10 cellular contexts compared by ENCODE assay signal in the genomic region with DNA sequence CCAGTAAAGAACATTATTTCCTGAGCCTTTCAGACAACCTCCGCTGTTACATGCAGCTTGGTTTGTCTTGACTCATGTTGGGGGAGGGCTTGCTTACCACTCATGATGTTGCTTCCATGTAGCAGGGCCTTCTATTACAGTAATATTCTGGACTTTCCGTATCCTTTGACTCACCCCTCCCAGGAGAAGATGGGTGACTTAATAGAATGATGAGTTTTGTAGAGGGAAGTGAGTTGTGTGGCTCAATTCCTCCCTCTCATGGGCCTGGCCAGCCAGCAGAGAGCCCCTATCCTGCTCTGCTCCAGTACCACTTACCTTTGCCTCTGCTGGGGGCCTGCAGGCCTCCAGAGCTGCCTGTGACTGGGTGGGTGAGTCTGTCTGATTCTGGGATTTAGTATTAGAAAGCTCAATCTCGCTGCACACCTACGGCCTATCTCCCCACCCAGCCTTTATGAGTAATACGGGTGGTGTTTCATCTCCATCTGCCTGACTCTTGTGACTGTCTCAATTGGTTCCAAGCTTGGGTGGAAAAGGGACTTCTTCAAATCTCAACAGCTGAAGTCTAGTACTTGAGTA. TPM values are rescaled to one million over a fixed set of nuclear protein-coding genes. Genes with fewer than 3 reads are reported as not detected.
A peak's percentile ranks its signal among the peaks of the same experiment; 100 is the strongest.
DNase-seq lines count a peak whose midpoint lies in the region; ATAC-seq, FAIRE-seq and TF ChIP-seq lines count a peak whose summit lies in the region.
"Had no signal": no experiment of that assay in that cellular context is flagged by ENCODE, and none has a peak within 500 bp of the region (broad histone marks: within the 10 kb centered on the region; RNA-seq: fewer than 3 reads in every experiment).

No MANE protein-coding gene starts in this region.

- peak; percentile 75 for DNase-seq in AG20443 (ENCODE audit: low spot score)
- peak; percentile 42 for DNase-seq in RKO (ENCODE audit: low spot score)
- DNase-seq in endothelial cell of umbilical vein (ENCODE audit: low read depth, low spot score), result peak; percentile 38
- DNase-seq in amniotic stem cell (lab: John Stamatoyannopoulos, UW), result no peak
- DNase-seq: DND-41, NCI-H510A had no signal

- CTCF ChIA-PET in endothelial cell of umbilical vein (lab: Charles Lee), result interaction anchor here (0.8 to 2.7 kb wide), 4 partner anchors 10 to 135 kb away, joined by 3 to 11 read pairs (median 4); no protein-coding TSS in a partner anchor

- no peaks in the 10 kb centered on the region for H3K79me2 ChIP-seq in endothelial cell of umbilical vein (ENCODE audit: control insufficient read depth, insufficient read depth, low read length)

- no peak for TF ChIP-seq CTCF in endothelial cell of umbilical vein (IDR thresholded peaks at IDR 0.05; ENCODE audit: extremely low read depth in 1 of 2, insufficient read depth in 1 of 2, low read depth in 1 of 2, low read length in 2 of 2)

- BruUV-seq in endothelial cell of umbilical vein (replicated peaks; lab: Mats Ljungman, UMichigan), result no TSS peak

- H3K9me3 ChIP-seq in endothelial cell of umbilical vein (replicated peaks; ENCODE audit: control insufficient read depth, insufficient read depth, low read length) (no peaks in the 10 kb centered on the region), skeletal muscle tissue (ENCODE audit: control insufficient read depth in 3 of 3, low read length in 3 of 3) (no peaks in the 10 kb centered on the region)

- peaks cover 18% of the 10 kb centered on the region for H3K4me1 ChIP-seq in endothelial cell of umbilical vein (ENCODE audit: control insufficient read depth, extremely low read depth, insufficient read depth, low read length)
- peaks cover 19 to 31% (median 21%) of the 10 kb centered on the region in 3 donors for H3K4me1 ChIP-seq in skeletal muscle tissue (ENCODE audit: control insufficient read depth in 3 of 3, insufficient read depth in 3 of 3, low read length in 3 of 3)

- POLR2A ChIA-PET in endothelial cell of umbilical vein (lab: Charles Lee), result no interaction called here

- intact Hi-C loops in endothelial cell of umbilical vein (cut with micrococcal nuclease), result no loop called here

- no peaks in the 10 kb centered on the region for H4K20me1 ChIP-seq in endothelial cell of umbilical vein (replicated peaks; ENCODE audit: control insufficient read depth, extremely low read depth, insufficient read depth, low read length)

- no peak overlapping the region for H3K4me2 ChIP-seq in endothelial cell of umbilical vein (ENCODE audit: insufficient read depth, low read length)

- H3K36me3 ChIP-seq in endothelial cell of umbilical vein (ENCODE audit: control insufficient read depth in 2 of 2, extremely low read depth in 1 of 2, insufficient read depth in 2 of 2, low read length in 2 of 2) (no peaks in the 10 kb centered on the region), skeletal muscle tissue (ENCODE audit: control insufficient read depth in 3 of 3, insufficient read depth in 3 of 3, low read length in 3 of 3) (no peaks in the 10 kb centered on the region)

- no peak for ATAC-seq in HG03135 (IDR thresholded peaks at IDR 0.05; ENCODE audit: unreplicated experiment)
- no peak for ATAC-seq in HG02571 (IDR thresholded peaks at IDR 0.05; ENCODE audit: unreplicated experiment)
- no peak for ATAC-seq in GM18867 (IDR thresholded peaks at IDR 0.05; ENCODE audit: unreplicated experiment)

- H3K27me3 ChIP-seq in endothelial cell of umbilical vein (ENCODE audit: control insufficient read depth in 2 of 2, insufficient read depth in 2 of 2, low read length in 2 of 2) (no peaks in the 10 kb centered on the region), skeletal muscle tissue (ENCODE audit: control insufficient read depth in 3 of 3, insufficient read depth in 3 of 3, low read length in 3 of 3) (no peaks in the 10 kb centered on the region)

- no peak for TF ChIP-seq POLR2A in endothelial cell of umbilical vein (IDR thresholded peaks at IDR 0.05; ENCODE audit: low read depth, low read length)

- no peak overlapping the region for H3K4me3 ChIP-seq in endothelial cell of umbilical vein (replicated peaks in 1 of 3; ENCODE audit: insufficient read depth in 1 of 3, low read depth in 1 of 3, low read length in 3 of 3)
- H3K4me3 ChIP-seq in skeletal muscle tissue (ENCODE audit: low read length in 3 of 3), result no peak overlapping the region

- H3K9ac ChIP-seq in endothelial cell of umbilical vein (replicated peaks; ENCODE audit: extremely low read depth, insufficient read depth, low read length), result no peak overlapping the region
- H3K9ac ChIP-seq in skeletal muscle tissue (ENCODE audit: low read depth in 1 of 3, low read length in 3 of 3), result no peak overlapping the region

- no peak for FAIRE-seq in endothelial cell of umbilical vein (lab: Jason Lieb, UNC)

- H3K9me1 ChIP-seq in endothelial cell of umbilical vein (replicated peaks; ENCODE audit: control insufficient read depth, extremely low read depth, insufficient read depth, low read length), result no peaks in the 10 kb centered on the region

- dilution Hi-C loops in endothelial cell of umbilical vein (cut with MboI; ENCODE audit: extremely low pct_ligation_motif_present, low sequenced_read_pairs), result no loop called here

- H2AFZ ChIP-seq in endothelial cell of umbilical vein (ENCODE audit: low read depth, low read length), result peak overlapping the region; percentile 16

- H3K27ac ChIP-seq in endothelial cell of umbilical vein (ENCODE audit: insufficient read depth, low read depth, low read length), result no peak overlapping the region
- peak overlapping the region; percentile 11 for H3K27ac ChIP-seq in skeletal muscle tissue (ENCODE audit: low read depth, low read length)

TF ChIP-seq in endothelial cell of umbilical vein, 7 proteins besides CTCF, POLR2A, EP300 and RAD21:
- TF ChIP-seq JUN (IDR thresholded peaks at IDR 0.05; ENCODE audit: borderline replicate concordance, insufficient read depth, insufficient read length, low read depth) (no peak), POLR2AphosphoS5 (IDR thresholded peaks at IDR 0.05; ENCODE audit: insufficient read depth, low read depth, low read length) (no peak), FOS (IDR thresholded peaks at IDR 0.05; ENCODE audit: borderline replicate concordance, insufficient read depth, low read length) (peak; percentile 60), EZH2 (IDR thresholded peaks at IDR 0.05; ENCODE audit: borderline replicate concordance, low read depth, low read length, severe bottlenecking) (no peak)

RNA-seq across cellular contexts. Expression of a gene that starts 52.6 kb away (rescaled TPM):
- total RNA-seq in endothelial cell of umbilical vein, result 17.2 and 23.1 TPM in 2 replicates
- 6.6 and 7.3 TPM in 2 replicates for polyA plus RNA-seq in endothelial cell of umbilical vein
- polyA plus RNA-seq in endothelial cell of umbilical vein (2011; cell fraction: cytosol; rRNA removed), result 9.9 and 12.0 TPM in 2 replicates
- 13.0 and 15.9 TPM in 2 replicates for polyA plus RNA-seq in endothelial cell of umbilical vein (2011; cell fraction: nucleus; rRNA removed)
- polyA plus RNA-seq in endothelial cell of umbilical vein (2012), result 11.0 and 16.4 TPM in 2 replicates
- polyA minus RNA-seq in endothelial cell of umbilical vein, result 10.0 and 12.9 TPM in 2 replicates
- polyA minus RNA-seq in endothelial cell of umbilical vein (2011; cell fraction: cytosol; rRNA and poly(A)+ RNA removed), result 2.4 TPM
- 20.2 and 29.8 TPM in 2 replicates for polyA minus RNA-seq in endothelial cell of umbilical vein (2011; cell fraction: nucleus; rRNA and poly(A)+ RNA removed)
- total RNA-seq in skeletal muscle tissue, result 2.6 TPM
